ENCODE assay signal across 1 cellular context in genomic region chr2:219116776-219117646, GRCh38.
TF ChIP-seq lines count a peak whose summit lies in the region.

No MANE protein-coding gene starts in this region.

TF ChIP-seq in HepG2, 621 proteins besides CTCF, POLR2A, EP300 and RAD21 (continued from another document and continues in another):
- TF ChIP-seq MLX (CRISPR knock-in tag; IDR thresholded peaks at IDR 0.05) (peak; percentile 62; the same call in 1 of the 2 replicates), MLXIP (CRISPR knock-in tag; IDR thresholded peaks at IDR 0.05; ENCODE audit: borderline replicate concordance) (no peak), ZNF772 (CRISPR knock-in tag; IDR thresholded peaks at IDR 0.05) (0 out of 2 replicates have a peak, but pooled peaks have one; percentile 41), ZNF143 (CRISPR knock-in tag; IDR thresholded peaks at IDR 0.05) (no peak), ZKSCAN1 (IDR thresholded peaks at IDR 0.05; ENCODE audit: low read length) (no peak), KDM5B (CRISPR knock-in tag; IDR thresholded peaks at IDR 0.05; ENCODE audit: borderline replicate concordance) (no peak), CEBPB (IDR thresholded peaks at IDR 0.05; ENCODE audit: borderline replicate concordance, low read depth, low read length) (no peak), RNF2 (conservative IDR thresholded peaks at IDR 0.05; ENCODE audit: low read depth) (no peak), MAFF (IDR thresholded peaks at IDR 0.05; ENCODE audit: low read depth, low read length) (no peak), SALL1 (CRISPR knock-in tag; IDR thresholded peaks at IDR 0.05) (peak; percentile 47; the same call in 1 of the 2 replicates), ZNF878 (CRISPR knock-in tag; IDR thresholded peaks at IDR 0.05) (no peak), HHEX (CRISPR knock-in tag; IDR thresholded peaks at IDR 0.05) (no peak), ZBTB20 (CRISPR knock-in tag; IDR thresholded peaks at IDR 0.05; ENCODE audit: borderline replicate concordance, low read depth) (no peak), ZNF782 (CRISPR knock-in tag; IDR thresholded peaks at IDR 0.05; ENCODE audit: borderline replicate concordance) (0 out of 2 replicates have a peak, but pooled peaks have one; percentile 65), GABPA (IDR thresholded peaks at IDR 0.05; ENCODE audit: low read depth, low read length) (no peak), GABPA (CRISPR knock-in tag; IDR thresholded peaks at IDR 0.05; ENCODE audit: low read depth) (0 out of 2 replicates have a peak, but pooled peaks have one; percentile 20), ZNF710 (CRISPR knock-in tag; IDR thresholded peaks at IDR 0.05; ENCODE audit: borderline replicate concordance) (peak; percentile 99), FOXA1 (IDR thresholded peaks at IDR 0.05) (no peak), FOXA1 (CRISPR knock-in tag; IDR thresholded peaks at IDR 0.05) (peak; percentile 89), ZSCAN20 (CRISPR knock-in tag; IDR thresholded peaks at IDR 0.05; ENCODE audit: borderline replicate concordance) (no peak), ZKSCAN8 (CRISPR knock-in tag; IDR thresholded peaks at IDR 0.05; ENCODE audit: borderline replicate concordance) (peak; percentile 52; the same call in 1 of the 2 replicates), ZBTB40 (IDR thresholded peaks at IDR 0.05) (no peak), ZBTB40 (CRISPR knock-in tag; IDR thresholded peaks at IDR 0.05) (peak; percentile 34; the same call in 1 of the 2 replicates), ETV5 (CRISPR knock-in tag; IDR thresholded peaks at IDR 0.05; ENCODE audit: borderline replicate concordance) (peak; percentile 90), ZNF331 (CRISPR knock-in tag; IDR thresholded peaks at IDR 0.05) (peak; percentile 58; the same call in 1 of the 2 replicates), SOX13 (IDR thresholded peaks at IDR 0.05) (0 out of 2 replicates have a peak, but pooled peaks have one; percentile 55), SOX13 (CRISPR knock-in tag; conservative IDR thresholded peaks at IDR 0.05 in 1 of 2, IDR thresholded peaks at IDR 0.05 in 1 of 2) (peak in 1 of 2 experiments; percentile 84; a peak in 2 of 4 replicates), HIC2 (CRISPR knock-in tag; IDR thresholded peaks at IDR 0.05; ENCODE audit: low read depth) (0 out of 2 replicates have a peak, but pooled peaks have one; percentile 29), CCDC6 (CRISPR knock-in tag; IDR thresholded peaks at IDR 0.05) (0 out of 2 replicates have a peak, but pooled peaks have one; percentile 37), ZMYM4 (CRISPR knock-in tag; IDR thresholded peaks at IDR 0.05) (peak; percentile 90), POGK (CRISPR knock-in tag; conservative IDR thresholded peaks at IDR 0.05) (0 out of 2 replicates have a peak, but pooled peaks have one; percentile 48), KDM3A (CRISPR knock-in tag; IDR thresholded peaks at IDR 0.05; ENCODE audit: low read depth) (0 out of 2 replicates have a peak, but pooled peaks have one; percentile 19), MTF2 (CRISPR knock-in tag; IDR thresholded peaks at IDR 0.05; ENCODE audit: borderline replicate concordance) (0 out of 2 replicates have a peak, but pooled peaks have one; percentile 44), ZNF589 (CRISPR knock-in tag; conservative IDR thresholded peaks at IDR 0.05) (no peak), PATZ1 (CRISPR knock-in tag; IDR thresholded peaks at IDR 0.05) (peak; percentile 66), XRCC5 (optimal IDR thresholded peaks at IDR 0.05; ENCODE audit: low read length) (peak; percentile 77), HOXA3 (CRISPR knock-in tag; IDR thresholded peaks at IDR 0.05) (peak; percentile 48; the same call in 1 of the 2 replicates)
